ENCODE assay signal across 1 cellular context in genomic region chr14:106844608-106845285, GRCh38.
A peak's percentile ranks its signal among the peaks of the same experiment; 100 is the strongest.
TF ChIP-seq lines count a peak whose summit lies in the region.

No MANE protein-coding gene starts in this region.

TF ChIP-seq in GM12878, 131 proteins besides CTCF, POLR2A, EP300 and RAD21 (continued from another document and continues in another):
- TF ChIP-seq, protein P1, sequence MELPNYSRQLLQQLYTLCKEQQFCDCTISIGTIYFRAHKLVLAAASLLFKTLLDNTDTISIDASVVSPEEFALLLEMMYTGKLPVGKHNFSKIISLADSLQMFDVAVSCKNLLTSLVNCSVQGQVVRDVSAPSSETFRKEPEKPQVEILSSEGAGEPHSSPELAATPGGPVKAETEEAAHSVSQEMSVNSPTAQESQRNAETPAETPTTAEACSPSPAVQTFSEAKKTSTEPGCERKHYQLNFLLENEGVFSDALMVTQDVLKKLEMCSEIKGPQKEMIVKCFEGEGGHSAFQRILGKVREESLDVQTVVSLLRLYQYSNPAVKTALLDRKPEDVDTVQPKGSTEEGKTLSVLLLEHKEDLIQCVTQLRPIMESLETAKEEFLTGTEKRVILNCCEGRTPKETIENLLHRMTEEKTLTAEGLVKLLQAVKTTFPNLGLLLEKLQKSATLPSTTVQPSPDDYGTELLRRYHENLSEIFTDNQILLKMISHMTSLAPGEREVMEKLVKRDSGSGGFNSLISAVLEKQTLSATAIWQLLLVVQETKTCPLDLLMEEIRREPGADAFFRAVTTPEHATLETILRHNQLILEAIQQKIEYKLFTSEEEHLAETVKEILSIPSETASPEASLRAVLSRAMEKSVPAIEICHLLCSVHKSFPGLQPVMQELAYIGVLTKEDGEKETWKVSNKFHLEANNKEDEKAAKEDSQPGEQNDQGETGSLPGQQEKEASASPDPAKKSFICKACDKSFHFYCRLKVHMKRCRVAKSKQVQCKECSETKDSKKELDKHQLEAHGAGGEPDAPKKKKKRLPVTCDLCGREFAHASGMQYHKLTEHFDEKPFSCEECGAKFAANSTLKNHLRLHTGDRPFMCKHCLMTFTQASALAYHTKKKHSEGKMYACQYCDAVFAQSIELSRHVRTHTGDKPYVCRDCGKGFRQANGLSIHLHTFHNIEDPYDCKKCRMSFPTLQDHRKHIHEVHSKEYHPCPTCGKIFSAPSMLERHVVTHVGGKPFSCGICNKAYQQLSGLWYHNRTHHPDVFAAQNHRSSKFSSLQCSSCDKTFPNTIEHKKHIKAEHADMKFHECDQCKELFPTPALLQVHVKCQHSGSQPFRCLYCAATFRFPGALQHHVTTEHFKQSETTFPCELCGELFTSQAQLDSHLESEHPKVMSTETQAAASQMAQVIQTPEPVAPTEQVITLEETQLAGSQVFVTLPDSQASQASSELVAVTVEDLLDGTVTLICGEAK (IDR thresholded peaks at IDR 0.05; ENCODE audit: borderline replicate concordance), result no peak
- TF ChIP-seq STAT3 (IDR thresholded peaks at IDR 0.05; ENCODE audit: low read depth, low read length) (no peak), RBBP5 (conservative IDR thresholded peaks at IDR 0.05) (no peak), MTA3 (IDR thresholded peaks at IDR 0.05; ENCODE audit: borderline replicate concordance, low read length) (no peak), EED (IDR thresholded peaks at IDR 0.05; ENCODE audit: low read depth) (peak; percentile 80), JUNB (IDR thresholded peaks at IDR 0.05) (no peak), HDAC2 (IDR thresholded peaks at IDR 0.05) (no peak), KAT2A (conservative IDR thresholded peaks at IDR 0.05; ENCODE audit: control insufficient read depth, low read depth, low read length) (no peak), ZNF217 (IDR thresholded peaks at IDR 0.05) (no peak), CEBPZ (IDR thresholded peaks at IDR 0.05; ENCODE audit: low read depth, low read length) (no peak), RUNX3 (IDR thresholded peaks at IDR 0.05; ENCODE audit: low read length) (peak; percentile 61), BHLHE40 (IDR thresholded peaks at IDR 0.05; ENCODE audit: borderline replicate concordance in 1 of 2, low read depth in 2 of 2, low read length in 1 of 2) (peak in 1 of 2 experiments; percentile 79; a peak in 2 of 4 replicates), SP1 (IDR thresholded peaks at IDR 0.05; ENCODE audit: low read depth, low read length) (no peak), BMI1 (IDR thresholded peaks at IDR 0.05; ENCODE audit: borderline replicate concordance) (no peak), MYB (IDR thresholded peaks at IDR 0.05; ENCODE audit: borderline replicate concordance, low read depth, low read length) (no peak), JUND (IDR thresholded peaks at IDR 0.05; ENCODE audit: low read depth, low read length) (no peak), HSF1 (IDR thresholded peaks at IDR 0.05; ENCODE audit: low read depth, low read length) (no peak), PAX5 (IDR thresholded peaks at IDR 0.05; ENCODE audit: borderline replicate concordance, low read depth, low read length) (peak; percentile 64; the same call in 1 of the 2 replicates), BCL11A (IDR thresholded peaks at IDR 0.05; ENCODE audit: low read depth, low read length) (no peak), TCF3 (IDR thresholded peaks at IDR 0.05; ENCODE audit: borderline replicate concordance, insufficient read depth, low read depth, low read length) (0 out of 2 replicates have a peak, but pooled peaks have one; percentile 33), SPI1 (IDR thresholded peaks at IDR 0.05; ENCODE audit: borderline replicate concordance, insufficient read depth, low read depth, low read length) (peak; percentile 92), REST (IDR thresholded peaks at IDR 0.05; ENCODE audit: low read depth, low read length) (no peak), STAT1 (conservative IDR thresholded peaks at IDR 0.05) (no peak), SUPT20H (IDR thresholded peaks at IDR 0.05; ENCODE audit: borderline replicate concordance, control insufficient read depth, low read depth, low read length) (no peak), TARDBP (IDR thresholded peaks at IDR 0.05; ENCODE audit: borderline replicate concordance) (0 out of 2 replicates have a peak, but pooled peaks have one; percentile 53), NR2F1 (conservative IDR thresholded peaks at IDR 0.05) (peak; percentile 67; the same call in 1 of the 2 replicates), CEBPB (IDR thresholded peaks at IDR 0.05; ENCODE audit: borderline replicate concordance in 1 of 2, low read depth in 2 of 2, low read length in 2 of 2) (no peak), ZNF207 (IDR thresholded peaks at IDR 0.05; ENCODE audit: borderline replicate concordance) (no peak), GATAD2B (conservative IDR thresholded peaks at IDR 0.05; ENCODE audit: low read depth) (peak; percentile 91), ETV6 (conservative IDR thresholded peaks at IDR 0.05 in 1 of 2, IDR thresholded peaks at IDR 0.05 in 1 of 2; ENCODE audit: borderline replicate concordance in 1 of 2, low read depth in 1 of 2) (peak in 1 of 2 experiments; percentile 32; a peak in 1 of 4 replicates)
- TF ChIP-seq, protein P2, sequence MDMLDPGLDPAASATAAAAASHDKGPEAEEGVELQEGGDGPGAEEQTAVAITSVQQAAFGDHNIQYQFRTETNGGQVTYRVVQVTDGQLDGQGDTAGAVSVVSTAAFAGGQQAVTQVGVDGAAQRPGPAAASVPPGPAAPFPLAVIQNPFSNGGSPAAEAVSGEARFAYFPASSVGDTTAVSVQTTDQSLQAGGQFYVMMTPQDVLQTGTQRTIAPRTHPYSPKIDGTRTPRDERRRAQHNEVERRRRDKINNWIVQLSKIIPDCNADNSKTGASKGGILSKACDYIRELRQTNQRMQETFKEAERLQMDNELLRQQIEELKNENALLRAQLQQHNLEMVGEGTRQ (IDR thresholded peaks at IDR 0.05; ENCODE audit: borderline replicate concordance, low read depth, low read length), result no peak
- TF ChIP-seq, protein P3, sequence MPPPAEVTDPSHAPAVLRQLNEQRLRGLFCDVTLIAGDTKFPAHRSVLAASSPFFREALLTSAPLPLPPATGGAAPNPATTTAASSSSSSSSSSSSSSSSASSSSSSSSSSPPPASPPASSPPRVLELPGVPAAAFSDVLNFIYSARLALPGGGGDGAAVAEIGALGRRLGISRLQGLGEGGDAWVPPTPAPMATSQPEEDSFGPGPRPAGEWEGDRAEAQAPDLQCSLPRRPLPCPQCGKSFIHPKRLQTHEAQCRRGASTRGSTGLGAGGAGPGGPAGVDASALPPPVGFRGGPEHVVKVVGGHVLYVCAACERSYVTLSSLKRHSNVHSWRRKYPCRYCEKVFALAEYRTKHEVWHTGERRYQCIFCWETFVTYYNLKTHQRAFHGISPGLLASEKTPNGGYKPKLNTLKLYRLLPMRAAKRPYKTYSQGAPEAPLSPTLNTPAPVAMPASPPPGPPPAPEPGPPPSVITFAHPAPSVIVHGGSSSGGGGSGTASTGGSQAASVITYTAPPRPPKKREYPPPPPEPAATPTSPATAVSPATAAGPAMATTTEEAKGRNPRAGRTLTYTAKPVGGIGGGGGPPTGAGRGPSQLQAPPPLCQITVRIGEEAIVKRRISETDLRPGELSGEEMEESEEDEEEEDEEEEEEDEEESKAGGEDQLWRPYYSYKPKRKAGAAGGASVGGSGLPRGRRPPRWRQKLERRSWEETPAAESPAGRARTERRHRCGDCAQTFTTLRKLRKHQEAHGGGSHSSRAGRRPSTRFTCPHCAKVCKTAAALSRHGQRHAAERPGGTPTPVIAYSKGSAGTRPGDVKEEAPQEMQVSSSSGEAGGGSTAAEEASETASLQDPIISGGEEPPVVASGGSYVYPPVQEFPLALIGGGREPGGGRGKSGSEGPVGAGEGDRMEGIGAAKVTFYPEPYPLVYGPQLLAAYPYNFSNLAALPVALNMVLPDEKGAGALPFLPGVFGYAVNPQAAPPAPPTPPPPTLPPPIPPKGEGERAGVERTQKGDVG (CRISPR knock-in tag; IDR thresholded peaks at IDR 0.05), result no peak
- TF ChIP-seq, protein P4, sequence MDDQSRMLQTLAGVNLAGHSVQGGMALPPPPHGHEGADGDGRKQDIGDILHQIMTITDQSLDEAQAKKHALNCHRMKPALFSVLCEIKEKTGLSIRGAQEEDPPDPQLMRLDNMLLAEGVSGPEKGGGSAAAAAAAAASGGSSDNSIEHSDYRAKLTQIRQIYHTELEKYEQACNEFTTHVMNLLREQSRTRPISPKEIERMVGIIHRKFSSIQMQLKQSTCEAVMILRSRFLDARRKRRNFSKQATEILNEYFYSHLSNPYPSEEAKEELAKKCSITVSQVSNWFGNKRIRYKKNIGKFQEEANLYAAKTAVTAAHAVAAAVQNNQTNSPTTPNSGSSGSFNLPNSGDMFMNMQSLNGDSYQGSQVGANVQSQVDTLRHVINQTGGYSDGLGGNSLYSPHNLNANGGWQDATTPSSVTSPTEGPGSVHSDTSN (IDR thresholded peaks at IDR 0.05; ENCODE audit: insufficient replicate concordance, low read depth, low read length), result no peak
- TF ChIP-seq, protein P5, sequence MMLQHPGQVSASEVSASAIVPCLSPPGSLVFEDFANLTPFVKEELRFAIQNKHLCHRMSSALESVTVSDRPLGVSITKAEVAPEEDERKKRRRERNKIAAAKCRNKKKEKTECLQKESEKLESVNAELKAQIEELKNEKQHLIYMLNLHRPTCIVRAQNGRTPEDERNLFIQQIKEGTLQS (IDR thresholded peaks at IDR 0.05; ENCODE audit: borderline replicate concordance, extremely low read depth, low read depth, low read length), result no peak
- TF ChIP-seq, protein P6, sequence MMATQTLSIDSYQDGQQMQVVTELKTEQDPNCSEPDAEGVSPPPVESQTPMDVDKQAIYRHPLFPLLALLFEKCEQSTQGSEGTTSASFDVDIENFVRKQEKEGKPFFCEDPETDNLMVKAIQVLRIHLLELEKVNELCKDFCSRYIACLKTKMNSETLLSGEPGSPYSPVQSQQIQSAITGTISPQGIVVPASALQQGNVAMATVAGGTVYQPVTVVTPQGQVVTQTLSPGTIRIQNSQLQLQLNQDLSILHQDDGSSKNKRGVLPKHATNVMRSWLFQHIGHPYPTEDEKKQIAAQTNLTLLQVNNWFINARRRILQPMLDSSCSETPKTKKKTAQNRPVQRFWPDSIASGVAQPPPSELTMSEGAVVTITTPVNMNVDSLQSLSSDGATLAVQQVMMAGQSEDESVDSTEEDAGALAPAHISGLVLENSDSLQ (IDR thresholded peaks at IDR 0.05), result peak; percentile 68
- TF ChIP-seq, protein P7, sequence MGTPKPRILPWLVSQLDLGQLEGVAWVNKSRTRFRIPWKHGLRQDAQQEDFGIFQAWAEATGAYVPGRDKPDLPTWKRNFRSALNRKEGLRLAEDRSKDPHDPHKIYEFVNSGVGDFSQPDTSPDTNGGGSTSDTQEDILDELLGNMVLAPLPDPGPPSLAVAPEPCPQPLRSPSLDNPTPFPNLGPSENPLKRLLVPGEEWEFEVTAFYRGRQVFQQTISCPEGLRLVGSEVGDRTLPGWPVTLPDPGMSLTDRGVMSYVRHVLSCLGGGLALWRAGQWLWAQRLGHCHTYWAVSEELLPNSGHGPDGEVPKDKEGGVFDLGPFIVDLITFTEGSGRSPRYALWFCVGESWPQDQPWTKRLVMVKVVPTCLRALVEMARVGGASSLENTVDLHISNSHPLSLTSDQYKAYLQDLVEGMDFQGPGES (IDR thresholded peaks at IDR 0.05), result no peak
